ENCODE assay signal across 2 cellular contexts in the genomic region with DNA sequence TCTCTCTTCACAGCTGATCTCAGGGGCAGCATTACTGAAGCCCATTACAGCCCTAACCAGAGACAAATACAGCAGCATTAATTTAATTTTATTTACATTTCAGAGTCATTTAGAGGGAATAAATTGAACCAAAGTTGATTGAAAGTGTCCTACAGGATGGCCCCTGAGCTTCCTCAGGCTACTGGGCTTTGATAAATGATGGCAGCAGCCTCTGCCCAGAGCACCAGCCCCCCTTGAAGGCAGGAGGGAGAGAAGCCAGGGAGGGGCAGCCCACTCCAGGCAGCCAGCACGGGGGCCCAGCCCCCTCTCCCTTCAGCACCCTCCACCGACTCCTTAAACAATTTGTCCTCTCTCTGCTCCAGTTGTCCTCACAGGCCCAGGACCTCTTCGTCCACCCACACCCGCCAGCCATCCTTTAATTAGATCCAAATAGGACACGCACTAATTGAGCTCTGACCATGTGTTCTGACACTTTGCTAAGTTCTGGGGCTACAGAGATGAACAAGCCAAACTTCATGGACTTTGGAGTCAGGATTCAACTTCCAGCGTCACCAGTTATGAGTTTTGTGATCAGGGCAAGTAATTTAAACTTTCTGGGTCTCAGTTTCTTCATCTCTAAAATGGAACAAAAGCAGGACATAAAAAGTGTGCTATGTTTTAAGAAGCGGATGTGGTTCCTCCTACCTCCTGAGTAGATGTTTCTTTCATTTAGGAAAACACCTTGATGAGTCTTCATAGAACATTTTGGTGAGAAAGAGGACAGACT.
TF ChIP-seq lines count a peak whose summit lies in the region.

No MANE protein-coding gene starts in this region.

TF ChIP-seq in HepG2, 621 proteins besides CTCF, POLR2A, EP300 and RAD21 (continues in another document):
- TF ChIP-seq SP1 (IDR thresholded peaks at IDR 0.05), result no peak
- TF ChIP-seq SP1 (CRISPR knock-in tag; IDR thresholded peaks at IDR 0.05), result no peak
- no peak for TF ChIP-seq POLR2AphosphoS5 (IDR thresholded peaks at IDR 0.05; ENCODE audit: low read depth, low read length)
- no peak for TF ChIP-seq ZNF619 (CRISPR knock-in tag; IDR thresholded peaks at IDR 0.05)
- no peak for TF ChIP-seq NONO (IDR thresholded peaks at IDR 0.05)
- no peak for TF ChIP-seq NONO (CRISPR knock-in tag; conservative IDR thresholded peaks at IDR 0.05)
- no peak for TF ChIP-seq PHF20 (CRISPR knock-in tag; IDR thresholded peaks at IDR 0.05)
- TF ChIP-seq, protein P1, sequence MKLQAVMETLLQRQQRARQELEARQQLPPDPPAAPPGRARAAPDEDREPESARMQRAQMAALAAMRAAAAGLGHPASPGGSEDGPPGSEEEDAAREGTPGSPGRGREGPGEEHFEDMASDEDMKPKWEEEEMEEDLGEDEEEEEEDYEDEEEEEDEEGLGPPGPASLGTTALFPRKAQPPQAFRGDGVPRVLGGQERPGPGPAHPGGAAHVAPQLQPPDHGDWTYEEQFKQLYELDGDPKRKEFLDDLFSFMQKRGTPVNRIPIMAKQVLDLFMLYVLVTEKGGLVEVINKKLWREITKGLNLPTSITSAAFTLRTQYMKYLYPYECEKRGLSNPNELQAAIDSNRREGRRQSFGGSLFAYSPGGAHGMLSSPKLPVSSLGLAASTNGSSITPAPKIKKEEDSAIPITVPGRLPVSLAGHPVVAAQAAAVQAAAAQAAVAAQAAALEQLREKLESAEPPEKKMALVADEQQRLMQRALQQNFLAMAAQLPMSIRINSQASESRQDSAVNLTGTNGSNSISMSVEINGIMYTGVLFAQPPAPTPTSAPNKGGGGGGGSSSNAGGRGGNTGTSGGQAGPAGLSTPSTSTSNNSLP (IDR thresholded peaks at IDR 0.05; ENCODE audit: low read depth, low read length), result no peak
- TF ChIP-seq SMAD3 (CRISPR knock-in tag; IDR thresholded peaks at IDR 0.05), result no peak
- no peak for TF ChIP-seq ZC3H4 (CRISPR knock-in tag; IDR thresholded peaks at IDR 0.05; ENCODE audit: borderline replicate concordance)
- TF ChIP-seq ZMYM4 (CRISPR knock-in tag; IDR thresholded peaks at IDR 0.05), result no peak
- TF ChIP-seq SMC3 (IDR thresholded peaks at IDR 0.05; ENCODE audit: low read length), result no peak
- no peak for TF ChIP-seq GZF1 (CRISPR knock-in tag; IDR thresholded peaks at IDR 0.05)
- 0 out of 2 replicates have a peak, but pooled peaks have one; percentile 57 for TF ChIP-seq KDM1A (CRISPR knock-in tag; IDR thresholded peaks at IDR 0.05)
- TF ChIP-seq HNF4A (CRISPR knock-in tag; IDR thresholded peaks at IDR 0.05), result peak; percentile 28; the same call in 1 of the 2 replicates
- no peak for TF ChIP-seq MTF2 (CRISPR knock-in tag; IDR thresholded peaks at IDR 0.05; ENCODE audit: borderline replicate concordance)
- peak; percentile 83 for TF ChIP-seq ZMYM3 (CRISPR knock-in tag; IDR thresholded peaks at IDR 0.05)
- TF ChIP-seq ZNF883 (CRISPR knock-in tag; IDR thresholded peaks at IDR 0.05; ENCODE audit: not compliant biosample characterization), result no peak
- TF ChIP-seq MED13 (CRISPR knock-in tag; IDR thresholded peaks at IDR 0.05), result no peak
- no peak for TF ChIP-seq ZNF589 (CRISPR knock-in tag; conservative IDR thresholded peaks at IDR 0.05)
- TF ChIP-seq, protein P2, sequence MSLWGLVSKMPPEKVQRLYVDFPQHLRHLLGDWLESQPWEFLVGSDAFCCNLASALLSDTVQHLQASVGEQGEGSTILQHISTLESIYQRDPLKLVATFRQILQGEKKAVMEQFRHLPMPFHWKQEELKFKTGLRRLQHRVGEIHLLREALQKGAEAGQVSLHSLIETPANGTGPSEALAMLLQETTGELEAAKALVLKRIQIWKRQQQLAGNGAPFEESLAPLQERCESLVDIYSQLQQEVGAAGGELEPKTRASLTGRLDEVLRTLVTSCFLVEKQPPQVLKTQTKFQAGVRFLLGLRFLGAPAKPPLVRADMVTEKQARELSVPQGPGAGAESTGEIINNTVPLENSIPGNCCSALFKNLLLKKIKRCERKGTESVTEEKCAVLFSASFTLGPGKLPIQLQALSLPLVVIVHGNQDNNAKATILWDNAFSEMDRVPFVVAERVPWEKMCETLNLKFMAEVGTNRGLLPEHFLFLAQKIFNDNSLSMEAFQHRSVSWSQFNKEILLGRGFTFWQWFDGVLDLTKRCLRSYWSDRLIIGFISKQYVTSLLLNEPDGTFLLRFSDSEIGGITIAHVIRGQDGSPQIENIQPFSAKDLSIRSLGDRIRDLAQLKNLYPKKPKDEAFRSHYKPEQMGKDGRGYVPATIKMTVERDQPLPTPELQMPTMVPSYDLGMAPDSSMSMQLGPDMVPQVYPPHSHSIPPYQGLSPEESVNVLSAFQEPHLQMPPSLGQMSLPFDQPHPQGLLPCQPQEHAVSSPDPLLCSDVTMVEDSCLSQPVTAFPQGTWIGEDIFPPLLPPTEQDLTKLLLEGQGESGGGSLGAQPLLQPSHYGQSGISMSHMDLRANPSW (CRISPR knock-in tag; IDR thresholded peaks at IDR 0.05; ENCODE audit: borderline replicate concordance), result no peak
- TF ChIP-seq NFE2L1 (CRISPR knock-in tag; IDR thresholded peaks at IDR 0.05; ENCODE audit: borderline replicate concordance), result no peak
- TF ChIP-seq ZFP90 (CRISPR knock-in tag; IDR thresholded peaks at IDR 0.05; ENCODE audit: borderline replicate concordance), result no peak
- no peak for TF ChIP-seq HOXA3 (CRISPR knock-in tag; IDR thresholded peaks at IDR 0.05)
- TF ChIP-seq ZNF547 (CRISPR knock-in tag; IDR thresholded peaks at IDR 0.05), result no peak
- TF ChIP-seq ZNF772 (CRISPR knock-in tag; IDR thresholded peaks at IDR 0.05), result no peak
- TF ChIP-seq MXD4 (CRISPR knock-in tag; IDR thresholded peaks at IDR 0.05), result no peak
- no peak for TF ChIP-seq ZGPAT (CRISPR knock-in tag; IDR thresholded peaks at IDR 0.05)
- TF ChIP-seq, protein P3, sequence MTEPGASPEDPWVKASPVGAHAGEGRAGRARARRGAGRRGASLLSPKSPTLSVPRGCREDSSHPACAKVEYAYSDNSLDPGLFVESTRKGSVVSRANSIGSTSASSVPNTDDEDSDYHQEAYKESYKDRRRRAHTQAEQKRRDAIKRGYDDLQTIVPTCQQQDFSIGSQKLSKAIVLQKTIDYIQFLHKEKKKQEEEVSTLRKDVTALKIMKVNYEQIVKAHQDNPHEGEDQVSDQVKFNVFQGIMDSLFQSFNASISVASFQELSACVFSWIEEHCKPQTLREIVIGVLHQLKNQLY (CRISPR knock-in tag; IDR thresholded peaks at IDR 0.05), result no peak
- TF ChIP-seq GABPA (IDR thresholded peaks at IDR 0.05; ENCODE audit: low read depth, low read length), result no peak
- no peak for TF ChIP-seq GABPA (CRISPR knock-in tag; IDR thresholded peaks at IDR 0.05; ENCODE audit: low read depth)
- no peak for TF ChIP-seq NR3C1 (CRISPR knock-in tag; IDR thresholded peaks at IDR 0.05)
- TF ChIP-seq NFYC (CRISPR knock-in tag; IDR thresholded peaks at IDR 0.05), result no peak

TF ChIP-seq in H1, 55 proteins besides CTCF, POLR2A, EP300 and RAD21:
- TF ChIP-seq KDM1A (IDR thresholded peaks at IDR 0.05; ENCODE audit: borderline replicate concordance, low read length), result peak; percentile 58; the same call in 1 of the 2 replicates
- TF ChIP-seq JUND (IDR thresholded peaks at IDR 0.05; ENCODE audit: low read length), result no peak
- TF ChIP-seq NANOG (IDR thresholded peaks at IDR 0.05; ENCODE audit: insufficient read depth, low read depth, low read length, poor library complexity, severe bottlenecking), result no peak
